Comparison of ENCODE assay signal across 15 cellular contexts in genomic region chr3:53216723-53217122, GRCh38.
"Had no signal": no experiment of that assay in that cellular context is flagged by ENCODE, and none has a peak within 500 bp of the region (broad histone marks: within the 10 kb centered on the region; RNA-seq: fewer than 3 reads in every experiment).

No MANE protein-coding gene starts in this region.

- H3K36me3 Mint-ChIP-seq: activated CD4-positive, alpha-beta memory T cell treated with anti-CD3 and anti-CD28 coated beads for 36 hours; activated CD8-positive, alpha-beta memory T cell treated with anti-CD3 and anti-CD28 coated beads, Interleukin-2, amount 10 ng/mL, durations not matched to agents 7 days and 5 days; activated naive CD8-positive, alpha-beta T cell; naive B cell had no signal

- DNase-seq: activated CD4-positive, alpha-beta memory T cell treated with anti-CD3 and anti-CD28 coated beads for 36 hours; activated CD8-positive, alpha-beta memory T cell treated with anti-CD3 and anti-CD28 coated beads, Interleukin-2, amount 10 ng/mL, durations not matched to agents 7 days and 5 days; activated T-cell treated with anti-CD3 and anti-CD28 coated beads, Interleukin-2, amount 50 U/mL, for 24 hours; amniotic stem cell; dorsolateral prefrontal cortex; erythroblast; gastrocnemius medialis; left cardiac atrium; naive B cell; stimulated activated CD4-positive, alpha-beta T cell treated with anti-CD3 and anti-CD28 coated beads, Interleukin-2, amount 100 ng/mL, for 24 hours had no signal

- ATAC-seq: activated CD8-positive, alpha-beta memory T cell treated with anti-CD3 and anti-CD28 coated beads, Interleukin-2, amount 10 ng/mL, durations not matched to agents 7 days and 5 days; gastrocnemius medialis; heart left ventricle; left cardiac atrium had no signal

- H3K27ac ChIP-seq: dorsolateral prefrontal cortex, gastrocnemius medialis, heart left ventricle, parathyroid adenoma, VCaP had no signal

- H3K36me3 ChIP-seq: gastrocnemius medialis, heart left ventricle had no signal

- H3K4me1 ChIP-seq: gastrocnemius medialis, parathyroid adenoma had no signal

- H3K27ac Mint-ChIP-seq: activated CD4-positive, alpha-beta memory T cell treated with anti-CD3 and anti-CD28 coated beads for 36 hours; activated CD8-positive, alpha-beta memory T cell treated with anti-CD3 and anti-CD28 coated beads, Interleukin-2, amount 10 ng/mL, durations not matched to agents 7 days and 5 days; activated naive CD8-positive, alpha-beta T cell; activated T-cell treated with anti-CD3 and anti-CD28 coated beads, Interleukin-2, amount 50 U/mL, for 24 hours; naive B cell had no signal

- H3K27me3 ChIP-seq: dorsolateral prefrontal cortex, gastrocnemius medialis, heart left ventricle had no signal

- H3K9me3 ChIP-seq: gastrocnemius medialis, heart left ventricle had no signal

- H3K9me3 Mint-ChIP-seq: activated CD4-positive, alpha-beta memory T cell treated with anti-CD3 and anti-CD28 coated beads for 36 hours; activated T-cell treated with anti-CD3 and anti-CD28 coated beads, Interleukin-2, amount 50 U/mL, for 24 hours had no signal

- H3K4me3 ChIP-seq: dorsolateral prefrontal cortex, gastrocnemius medialis, heart left ventricle, lung had no signal

- H3K4me3 Mint-ChIP-seq: activated CD4-positive, alpha-beta memory T cell treated with anti-CD3 and anti-CD28 coated beads for 36 hours; activated CD8-positive, alpha-beta memory T cell treated with anti-CD3 and anti-CD28 coated beads, Interleukin-2, amount 10 ng/mL, durations not matched to agents 7 days and 5 days; activated naive CD8-positive, alpha-beta T cell; activated T-cell treated with anti-CD3 and anti-CD28 coated beads, Interleukin-2, amount 50 U/mL, for 24 hours; naive B cell had no signal
